In genomic region chr1:151326619-151327222, GRCh38 we compare ENCODE assay signal across 1 cellular context.
TF ChIP-seq lines count a peak whose summit lies in the region.

No MANE protein-coding gene starts in this region.

TF ChIP-seq in GM12878, 131 proteins besides CTCF, POLR2A, EP300 and RAD21:
- 0 out of 2 replicates have a peak, but pooled peaks have one; percentile 20 for TF ChIP-seq CHD2 (IDR thresholded peaks at IDR 0.05; ENCODE audit: borderline replicate concordance, low read depth, low read length)
- TF ChIP-seq JUND (IDR thresholded peaks at IDR 0.05; ENCODE audit: low read depth, low read length) = no peak
- TF ChIP-seq POLR2AphosphoS5 (IDR thresholded peaks at IDR 0.05; ENCODE audit: low read length) = peak; percentile 81
- no peak for TF ChIP-seq ASH2L (IDR thresholded peaks at IDR 0.05; ENCODE audit: borderline replicate concordance, low read depth)
- TF ChIP-seq RCOR1 (conservative IDR thresholded peaks at IDR 0.05; ENCODE audit: low read depth, low read length) = no peak
- peak; percentile 58 for TF ChIP-seq SP1 (IDR thresholded peaks at IDR 0.05; ENCODE audit: low read depth, low read length)
- no peak for TF ChIP-seq JUNB (IDR thresholded peaks at IDR 0.05)
- TF ChIP-seq IKZF2 (IDR thresholded peaks at IDR 0.05) = peak; percentile 19 to 35; a peak in 3 of 4 replicates
- peak; percentile 65; the same call in 1 of the 2 replicates for TF ChIP-seq SPI1 (IDR thresholded peaks at IDR 0.05; ENCODE audit: borderline replicate concordance, insufficient read depth, low read depth, low read length)
- TF ChIP-seq RFX5 (IDR thresholded peaks at IDR 0.05; ENCODE audit: low read depth, low read length) = 0 out of 2 replicates have a peak, but pooled peaks have one; percentile 2
- TF ChIP-seq NBN (IDR thresholded peaks at IDR 0.05) = peak; percentile 56
- no peak for TF ChIP-seq SMARCA5 (IDR thresholded peaks at IDR 0.05)
- TF ChIP-seq IKZF1 (conservative IDR thresholded peaks at IDR 0.05) = peak; percentile 3; the same call in 1 of the 2 replicates
- peak; percentile 24; the same call in 1 of the 2 replicates for TF ChIP-seq ATF7 (IDR thresholded peaks at IDR 0.05; ENCODE audit: low read depth)
- peak; percentile 35; the same call in 1 of the 2 replicates for TF ChIP-seq ZBTB40 (IDR thresholded peaks at IDR 0.05; ENCODE audit: borderline replicate concordance)
- 0 out of 2 replicates have a peak, but pooled peaks have one; percentile 4 for TF ChIP-seq TAF1 (IDR thresholded peaks at IDR 0.05; ENCODE audit: borderline replicate concordance, low read depth, low read length)
- peak; percentile 8; the same call in 1 of the 2 replicates for TF ChIP-seq RELB (IDR thresholded peaks at IDR 0.05; ENCODE audit: low read depth)
- TF ChIP-seq MAX (IDR thresholded peaks at IDR 0.05; ENCODE audit: low read depth, low read length) = 0 out of 2 replicates have a peak, but pooled peaks have one; percentile 5
- peak in 1 of 2 experiments; percentile 65; a peak in 2 of 3 replicates for TF ChIP-seq EGR1 (IDR thresholded peaks at IDR 0.05; ENCODE audit: borderline replicate concordance in 1 of 2, low read depth in 2 of 2, low read length in 2 of 2)
- 0 out of 2 replicates have a peak, but pooled peaks have one; percentile 36 for TF ChIP-seq YBX1 (IDR thresholded peaks at IDR 0.05)
- peak; percentile 89; the same call in 1 of the 2 replicates for TF ChIP-seq HDGF (IDR thresholded peaks at IDR 0.05)
- TF ChIP-seq EZH2 (IDR thresholded peaks at IDR 0.05; ENCODE audit: borderline replicate concordance, control insufficient read depth, low read depth, low read length) = no peak
- TF ChIP-seq PKNOX1 (IDR thresholded peaks at IDR 0.05) = 0 out of 2 replicates have a peak, but pooled peaks have one; percentile 7
- peak; percentile 38; the same call in 1 of the 2 replicates for TF ChIP-seq MXI1 (IDR thresholded peaks at IDR 0.05; ENCODE audit: low read depth, low read length)
- TF ChIP-seq POLR2AphosphoS2 (IDR thresholded peaks at IDR 0.05; ENCODE audit: low read depth, low read length) = peak; percentile 34; the same call in 1 of the 2 replicates
- TF ChIP-seq POU2F2 (IDR thresholded peaks at IDR 0.05; ENCODE audit: borderline replicate concordance, low read depth, low read length) = peak; percentile 50; the same call in 1 of the 3 replicates
- 0 out of 2 replicates have a peak, but pooled peaks have one; percentile 77 for TF ChIP-seq WRNIP1 (IDR thresholded peaks at IDR 0.05; ENCODE audit: borderline replicate concordance, low read depth, low read length)
TF ChIP-seq in GM12878: peak in this region for 21.
